ENCODE assay signal across 8 cellular contexts in genomic region chr7:66739953-66740301, GRCh38. TPM values are rescaled to one million over a fixed set of nuclear protein-coding genes. Genes with fewer than 3 reads are reported as not detected.
DNase-seq lines count a peak whose midpoint lies in the region; FAIRE-seq and TF ChIP-seq lines count a peak whose summit lies in the region.

No MANE protein-coding gene starts in this region.

- H3K36me3 Mint-ChIP-seq in activated T-helper 1 cell treated with anti-CD3 and anti-CD28 coated beads, Interleukin-12 subunit alpha, Interleukin-12 subunit beta, Interleukin-2, Interleukin-4 antibody, amounts not matched to agents 30 ng/mL and 10 ng/mL and 1 ng/mL, durations not matched to agents 14 hours and 24 hours and 36 hours (ENCODE audit: low read depth): peaks cover 15% of the 10 kb centered on the region

- POLR2A ChIA-PET in HEK293 (lab: Yijun Ruan, JAX): interaction anchor here (0.6 to 2.9 kb wide), 19 partner anchors 8 to 255 kb away, joined by 3 to 12 read pairs (median 5); partner anchors contain the start of genes KCTD7 and SBDS

- peaks cover 15% of the 10 kb centered on the region for H3K4me1 Mint-ChIP-seq in activated T-helper 1 cell treated with anti-CD3 and anti-CD28 coated beads, Interleukin-12 subunit alpha, Interleukin-12 subunit beta, Interleukin-2, Interleukin-4 antibody, amounts not matched to agents 30 ng/mL and 10 ng/mL and 1 ng/mL, durations not matched to agents 14 hours and 24 hours and 36 hours (ENCODE audit: low read depth)

- H3K36me3 ChIP-seq in BE2C (no peaks in the 10 kb centered on the region), HEK293 (ENCODE audit: control insufficient read depth in 2 of 2, insufficient read depth in 1 of 2, low read length in 2 of 2) (peaks cover 3 to 16% of the 10 kb centered on the region in 2 experiments; a peak in 2 of 3 replicates), kidney (ENCODE audit: control insufficient read depth in 1 of 2, insufficient read depth in 2 of 2, low read length in 2 of 2) (peaks cover 0 to 2% of the 10 kb centered on the region in 2 donors), stomach smooth muscle (ENCODE audit: control insufficient read depth in 2 of 2, insufficient read depth in 2 of 2, low read length in 2 of 2) (peaks cover 8 to 12% of the 10 kb centered on the region in 2 donors)

- peak overlapping the region; percentile 95 for H3K4me3 Mint-ChIP-seq in activated T-helper 1 cell treated with anti-CD3 and anti-CD28 coated beads, Interleukin-12 subunit alpha, Interleukin-12 subunit beta, Interleukin-2, Interleukin-4 antibody, amounts not matched to agents 30 ng/mL and 10 ng/mL and 1 ng/mL, durations not matched to agents 14 hours and 24 hours and 36 hours

- no peak for DNase-seq in BE2C
- DNase-seq in activated T-helper 1 cell treated with anti-CD3 and anti-CD28 coated beads, Interleukin-12 subunit alpha, Interleukin-12 subunit beta, Interleukin-2, Interleukin-4 antibody, amounts not matched to agents 30 ng/mL and 10 ng/mL and 1 ng/mL, durations not matched to agents 14 hours and 24 hours and 36 hours (ENCODE audit: low spot score): no peak
- DNase-seq in kidney: no peak
- no peak for DNase-seq in DMS79 treated with DMSO at 0.1 percent for 48 hours (lab: John Stamatoyannopoulos, UW)
- DNase-seq in NCI-H345 treated with DMSO at 0.1 percent for 48 hours (lab: John Stamatoyannopoulos, UW; ENCODE audit: unreplicated experiment): no peak
- no peak for DNase-seq in DMS53 (lab: John Stamatoyannopoulos, UW)

- no peaks in the 10 kb centered on the region for H3K27me3 Mint-ChIP-seq in activated T-helper 1 cell treated with anti-CD3 and anti-CD28 coated beads, Interleukin-12 subunit alpha, Interleukin-12 subunit beta, Interleukin-2, Interleukin-4 antibody, amounts not matched to agents 30 ng/mL and 10 ng/mL and 1 ng/mL, durations not matched to agents 14 hours and 24 hours and 36 hours (ENCODE audit: insufficient read depth)

- TF ChIP-seq CTCF in BE2C (IDR thresholded peaks at IDR 0.05; ENCODE audit: low read depth, low read length): no peak
- no peak for TF ChIP-seq CTCF in HEK293 (tag by site-specific recombination; IDR thresholded peaks at IDR 0.05)
- TF ChIP-seq CTCF in kidney (IDR thresholded peaks at IDR 0.05; ENCODE audit: borderline replicate concordance, extremely low read depth, insufficient read depth): no peak

- CTCF ChIA-PET in HEK293 (lab: Yijun Ruan, JAX): no interaction called here

- peak overlapping the region; percentile 90 for H3K4me3 ChIP-seq in BE2C (ENCODE audit: low read depth, low read length)
- peak overlapping the region; percentile 97 for H3K4me3 ChIP-seq in HEK293 (ENCODE audit: low read depth, low read length)
- H3K4me3 ChIP-seq in kidney (ENCODE audit: low read length in 2 of 2): peak overlapping the region; percentile 91 to 92
- peak overlapping the region; percentile 68 to 92 for H3K4me3 ChIP-seq in stomach smooth muscle (ENCODE audit: low read length in 2 of 2)

- H3K9me3 ChIP-seq in BE2C (no peaks in the 10 kb centered on the region; the same call in 1 of the 2 replicates), HEK293 (ENCODE audit: control insufficient read depth, insufficient read depth, low read depth, low read length) (no peaks in the 10 kb centered on the region), kidney (ENCODE audit: control insufficient read depth in 1 of 2, low read length in 2 of 2) (peaks cover 0 to 12% of the 10 kb centered on the region in 2 donors), stomach smooth muscle (ENCODE audit: control insufficient read depth in 2 of 2, low read length in 2 of 2) (peaks cover 4 to 5% of the 10 kb centered on the region in 2 donors)

- H3K4me1 ChIP-seq in BE2C: no peaks in the 10 kb centered on the region
- H3K4me1 ChIP-seq in HEK293 (ENCODE audit: control insufficient read depth, insufficient read depth, low read length): no peaks in the 10 kb centered on the region
- peaks cover 0 to 4% of the 10 kb centered on the region in 2 donors for H3K4me1 ChIP-seq in kidney (ENCODE audit: control insufficient read depth in 1 of 2, insufficient read depth in 1 of 2, low read depth in 1 of 2, low read length in 2 of 2)
- peaks cover 5% of the 10 kb centered on the region for H3K4me1 ChIP-seq in stomach smooth muscle (ENCODE audit: control insufficient read depth, insufficient read depth, low read length)

- H3K27me3 ChIP-seq in BE2C (no peaks in the 10 kb centered on the region), stomach smooth muscle (ENCODE audit: control insufficient read depth in 1 of 2, insufficient read depth in 2 of 2, low read length in 2 of 2) (no peaks in the 10 kb centered on the region)

- peak overlapping the region; percentile 94 for H3K27ac Mint-ChIP-seq in activated T-helper 1 cell treated with anti-CD3 and anti-CD28 coated beads, Interleukin-12 subunit alpha, Interleukin-12 subunit beta, Interleukin-2, Interleukin-4 antibody, amounts not matched to agents 30 ng/mL and 10 ng/mL and 1 ng/mL, durations not matched to agents 14 hours and 24 hours and 36 hours

- peaks cover 14% of the 10 kb centered on the region for H3K9me3 Mint-ChIP-seq in activated T-helper 1 cell treated with anti-CD3 and anti-CD28 coated beads, Interleukin-12 subunit alpha, Interleukin-12 subunit beta, Interleukin-2, Interleukin-4 antibody, amounts not matched to agents 30 ng/mL and 10 ng/mL and 1 ng/mL, durations not matched to agents 14 hours and 24 hours and 36 hours

- H3K9ac ChIP-seq in kidney (ENCODE audit: low read length in 2 of 2) (peak overlapping the region; percentile 89 to 90), stomach smooth muscle (ENCODE audit: low read length in 2 of 2) (peak overlapping the region; percentile 86 to 93)

- H3K27ac ChIP-seq in HEK293 (ENCODE audit: extremely low read depth, low read depth, low read length) (peak overlapping the region; percentile 84), kidney (ENCODE audit: low read depth in 2 of 2, low read length in 2 of 2) (peak overlapping the region; percentile 98), stomach smooth muscle (ENCODE audit: low read length) (peak overlapping the region; percentile 96)

- no peak for FAIRE-seq in kidney (lab: Jason Lieb, UNC)

- intact Hi-C loops in activated T-helper 1 cell treated with anti-CD3 and anti-CD28 coated beads, Interleukin-12 subunit alpha, Interleukin-12 subunit beta, Interleukin-2, Interleukin-4 antibody, amounts not matched to agents 30 ng/mL and 10 ng/mL and 1 ng/mL, durations not matched to agents 14 hours and 24 hours and 36 hours (cut with micrococcal nuclease): loop anchor here (1.0 to 5.0 kb wide), 10 partner anchors 19 to 758 kb away; partner anchors contain the start of genes GUSB, KCTD7 and SBDS
- intact Hi-C loops in kidney (cut with DNase I): no loop called here

TF ChIP-seq in HEK293, 187 proteins besides CTCF, POLR2A, EP300 and RAD21:
- TF ChIP-seq PBX3 (CRISPR knock-in tag; IDR thresholded peaks at IDR 0.05) (no peak), ZNF366 (tag by site-specific recombination; conservative IDR thresholded peaks at IDR 0.05) (no peak), YY2 (tag by site-specific recombination; IDR thresholded peaks at IDR 0.05) (no peak), ZNF335 (tag by site-specific recombination; conservative IDR thresholded peaks at IDR 0.05) (no peak), ZNF37A (tag by site-specific recombination; IDR thresholded peaks at IDR 0.05) (no peak), ZNF560 (tag by site-specific recombination; IDR thresholded peaks at IDR 0.05; ENCODE audit: borderline replicate concordance) (no peak), ZNF223 (tag by site-specific recombination; IDR thresholded peaks at IDR 0.05) (no peak), ZNF362 (tag by site-specific recombination; IDR thresholded peaks at IDR 0.05) (no peak), BCL11A (tag by site-specific recombination; IDR thresholded peaks at IDR 0.05; ENCODE audit: low read depth) (no peak), MEIS1 (CRISPR knock-in tag; IDR thresholded peaks at IDR 0.05; ENCODE audit: borderline replicate concordance) (no peak), TCF7L2 (IDR thresholded peaks at IDR 0.05; ENCODE audit: borderline replicate concordance, low read depth, low read length) (no peak)

RNA-seq across cellular contexts. Expression of gene RABGEF1, which starts 0.6 kb away (rescaled TPM):
- 19.5 TPM for polyA plus RNA-seq in BE2C (2012; ENCODE audit: insufficient read depth, insufficient read length, low read depth)
- total RNA-seq in activated T-helper 1 cell treated with anti-CD3 and anti-CD28 coated beads, Interleukin-12 subunit alpha, Interleukin-12 subunit beta, Interleukin-2, Interleukin-4 antibody, amounts not matched to agents 30 ng/mL and 10 ng/mL and 1 ng/mL, durations not matched to agents 14 hours and 24 hours and 36 hours: 26.7 and 27.8 TPM in 2 replicates
- 26.8 TPM for total RNA-seq in kidney
- 12.8 TPM for polyA plus RNA-seq in kidney (ENCODE audit: insufficient read depth, low read depth, low replicate concordance)
